In the genomic region with DNA sequence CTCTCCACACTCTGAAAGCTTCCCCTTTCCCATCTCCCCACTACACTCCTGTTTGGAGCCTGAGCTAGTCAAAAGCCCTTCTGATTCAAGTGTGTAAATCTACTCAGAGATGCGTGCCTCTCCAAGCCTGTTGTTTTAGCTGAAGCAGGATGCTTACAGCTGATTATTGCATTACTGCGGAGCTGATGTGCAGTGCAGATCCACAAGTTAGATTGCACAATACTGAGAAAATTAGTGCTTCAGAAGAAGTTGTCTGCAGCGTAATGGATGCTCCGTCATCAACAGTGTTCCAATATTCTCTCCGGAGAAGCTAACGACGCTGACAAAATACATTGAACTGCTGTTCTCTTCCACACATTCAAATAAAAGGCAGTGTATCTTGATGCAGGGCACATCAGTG, we compare ENCODE assay signal across 12 cellular contexts.
"Had no signal": no experiment of that assay in that cellular context is flagged by ENCODE, and none has a peak within 500 bp of the region (broad histone marks: within the 10 kb centered on the region; RNA-seq: fewer than 3 reads in every experiment).

No MANE protein-coding gene starts in this region.

- ATAC-seq: activated CD4-positive, CD25-positive, alpha-beta regulatory T cell treated with anti-CD3 and anti-CD28 coated beads, Interleukin-2, amount 50 U/mL, for 24 hours; left lobe of liver; psoas muscle had no signal

- DNase-seq: activated CD4-positive, alpha-beta T cell treated with anti-CD3 and anti-CD28 coated beads, Interleukin-2, amount 50 U/mL, for 48 hours; activated gamma-delta T cell; activated T-cell treated with anti-CD3 and anti-CD28 coated beads, Interleukin-2, amount 50 U/mL, for 48 hours; brain microvascular endothelial cell; cerebellar nuclear complex; dorsolateral prefrontal cortex; psoas muscle; stimulated activated CD4-positive, alpha-beta T cell treated with anti-CD3 and anti-CD28 coated beads, Interleukin-12 subunit alpha, Interleukin-12 subunit beta, amount 100 ng/mL, for 4 hours; stimulated activated naive CD4-positive, alpha-beta T cell; substantia nigra had no signal
